ENCODE assay signal across 8 cellular contexts in genomic region chr6:35601331-35602132, GRCh38.
A peak's percentile ranks its signal among the peaks of the same experiment; 100 is the strongest.
DNase-seq lines count a peak whose midpoint lies in the region; ATAC-seq, FAIRE-seq and TF ChIP-seq lines count a peak whose summit lies in the region.

No MANE protein-coding gene starts in this region.

- no peaks in the 10 kb centered on the region for H3K79me2 ChIP-seq in HepG2 (ENCODE audit: insufficient read depth, low read length)

- intact Hi-C loops in HepG2 (cut with micrococcal nuclease; ENCODE audit: unreplicated experiment): loop anchor here (5.0 kb wide), 1 partner anchor 81 kb away; no protein-coding TSS in a partner anchor

- peak in 1 of 2 experiments; percentile 62; a peak in 1 of 4 replicates for TF ChIP-seq EP300 in HepG2 (IDR thresholded peaks at IDR 0.05; ENCODE audit: low read depth in 2 of 2, low read length in 2 of 2)
- TF ChIP-seq EP300 in HepG2 (CRISPR knock-in tag; IDR thresholded peaks at IDR 0.05; ENCODE audit: borderline replicate concordance): no peak

- H3K4me3 ChIP-seq in choroid plexus epithelial cell (ENCODE audit: low read depth, low read length): no peak overlapping the region
- peak overlapping the region; percentile 14 to 27 (median 23); a peak in 5 of 6 replicates for H3K4me3 ChIP-seq in HepG2 (replicated peaks in 1 of 3; ENCODE audit: insufficient read depth in 1 of 3, low read depth in 2 of 3, low read length in 3 of 3)

- CTCF ChIA-PET in HepG2 (lab: Yijun Ruan, JAX; ENCODE audit: low intra/inter-chr PET ratio, low total read pairs): no interaction called here

- H2AFZ ChIP-seq in HepG2 (ENCODE audit: low read length): peak overlapping the region; percentile 18

- H4K20me1 ChIP-seq in HepG2 (ENCODE audit: insufficient read depth, low read length): no peaks in the 10 kb centered on the region

- no peak for TF ChIP-seq CTCF in choroid plexus epithelial cell (conservative IDR thresholded peaks at IDR 0.05; ENCODE audit: low read depth, low read length)
- TF ChIP-seq CTCF in HepG2 (CRISPR knock-in tag; IDR thresholded peaks at IDR 0.05): no peak

- POLR2A ChIA-PET in HepG2 (lab: Yijun Ruan, JAX): interaction anchor here (0.5 to 3.9 kb wide), 12 partner anchors 10 to 372 kb away, joined by 3 to 19 read pairs (median 5); partner anchors contain the start of gene ARMC12

- peak overlapping the region; percentile 83 for H3K27ac ChIP-seq in HepG2 (ENCODE audit: extremely low read length, insufficient read depth, low read length)

- in situ Hi-C loops in HepG2 (cut with HindIII; ENCODE audit: extremely low pct_ligation_motif_present, low pct_unique_long_range_greater_than_20kb): no loop called here

- peak; percentile 59 for ATAC-seq in HepG2
- no peak for ATAC-seq in HG03159 (IDR thresholded peaks at IDR 0.05; ENCODE audit: unreplicated experiment)

- H3K4me1 ChIP-seq in HepG2 (ENCODE audit: insufficient read depth, low read length): peaks cover 40% of the 10 kb centered on the region

- H3K9me3 ChIP-seq in HepG2 (ENCODE audit: low read length): no peaks in the 10 kb centered on the region

- WGBS in HepG2 (ENCODE audit: low lambda C conversion rate): 17% methylated on average over 8 of the region's 8 CpGs

- no peak for TF ChIP-seq RAD21 in HepG2 (CRISPR knock-in tag; IDR thresholded peaks at IDR 0.05)

- peak overlapping the region; percentile 67 for H3K4me2 ChIP-seq in HepG2 (ENCODE audit: low read depth, low read length)

- H3K27me3 ChIP-seq in HepG2 (ENCODE audit: control insufficient read depth in 1 of 2, insufficient read depth in 2 of 2, low read length in 2 of 2): no peaks in the 10 kb centered on the region

- H3K9ac ChIP-seq in HepG2 (ENCODE audit: insufficient read depth, low read depth, low read length): peak overlapping the region; percentile 49

- no TSS peak for BruUV-seq in HepG2 (replicated peaks; lab: Mats Ljungman, UMichigan)

- no peak for TF ChIP-seq POLR2A in HepG2 (IDR thresholded peaks at IDR 0.05; ENCODE audit: insufficient read depth in 1 of 2, low read depth in 2 of 2, low read length in 2 of 2)

- FAIRE-seq in HepG2 (lab: Jason Lieb, UNC): peak; percentile 15

- DNase-seq in activated CD8-positive, alpha-beta memory T cell treated with anti-CD3 and anti-CD28 coated beads for 4 hours (ENCODE audit: low read depth in 2 of 2): peak; percentile 12 to 40
- DNase-seq in activated CD8-positive, alpha-beta memory T cell treated with anti-CD3 and anti-CD28 coated beads, Interleukin-2, amount 50 U/mL, for 48 hours: no peak
- DNase-seq in T1000 (lab: John Stamatoyannopoulos, UW) (peak; percentile 28), choroid plexus epithelial cell (ENCODE audit: low read depth) (peak; percentile 98), HepG2 (ENCODE audit: low spot score) (peak; percentile 63), RPMI8226 (no peak)
- peak in 2 of 3 donors; percentile 20 to 24 for DNase-seq in stimulated activated CD4-positive, alpha-beta T cell treated with anti-CD3 and anti-CD28 coated beads, TNF-alpha, amount 100 ng/mL, for 48 hours (ENCODE audit: low read depth in 3 of 3)

- H3K36me3 ChIP-seq in HepG2 (replicated peaks in 1 of 2; ENCODE audit: control insufficient read depth in 1 of 2, insufficient read depth in 2 of 2, low read length in 2 of 2): peaks cover 2 to 8% of the 10 kb centered on the region in 2 experiments; a peak in 1 of 5 replicates

TF ChIP-seq in HepG2, 621 proteins besides CTCF, POLR2A, EP300 and RAD21 (continues in another document):
- TF ChIP-seq TAF1 (CRISPR knock-in tag; IDR thresholded peaks at IDR 0.05) (no peak), CAMTA2 (CRISPR knock-in tag; IDR thresholded peaks at IDR 0.05; ENCODE audit: borderline replicate concordance) (no peak), NR1H2 (CRISPR knock-in tag; IDR thresholded peaks at IDR 0.05; ENCODE audit: borderline replicate concordance, low read depth) (no peak), RBM22 (optimal IDR thresholded peaks at IDR 0.05; ENCODE audit: low read length) (no peak), HIVEP1 (CRISPR knock-in tag; IDR thresholded peaks at IDR 0.05) (no peak), RBM39 (IDR thresholded peaks at IDR 0.05; ENCODE audit: low read depth, low read length, poor library complexity, severe bottlenecking) (no peak), FOXK1 (CRISPR knock-in tag; IDR thresholded peaks at IDR 0.05; ENCODE audit: borderline replicate concordance, low read depth) (0 out of 2 replicates have a peak, but pooled peaks have one; percentile 40), CREB3 (CRISPR knock-in tag; IDR thresholded peaks at IDR 0.05) (no peak), KAT2B (IDR thresholded peaks at IDR 0.05; ENCODE audit: borderline replicate concordance, low read depth, low read length) (no peak), SP140L (CRISPR knock-in tag; IDR thresholded peaks at IDR 0.05; ENCODE audit: borderline replicate concordance) (no peak), MYC (CRISPR knock-in tag; IDR thresholded peaks at IDR 0.05; ENCODE audit: borderline replicate concordance) (no peak), ZBTB46 (CRISPR knock-in tag; IDR thresholded peaks at IDR 0.05; ENCODE audit: borderline replicate concordance) (no peak), SATB2 (CRISPR knock-in tag; IDR thresholded peaks at IDR 0.05) (0 out of 2 replicates have a peak, but pooled peaks have one; percentile 71), ZNF557 (CRISPR knock-in tag; IDR thresholded peaks at IDR 0.05) (no peak), HMG20A (CRISPR knock-in tag; IDR thresholded peaks at IDR 0.05; ENCODE audit: borderline replicate concordance) (peak; percentile 27; the same call in 1 of the 2 replicates), ZNF432 (CRISPR knock-in tag; IDR thresholded peaks at IDR 0.05; ENCODE audit: borderline replicate concordance) (no peak), ZNF30 (CRISPR knock-in tag; IDR thresholded peaks at IDR 0.05) (no peak), ZNF549 (CRISPR knock-in tag; IDR thresholded peaks at IDR 0.05) (no peak), ZNF160 (CRISPR knock-in tag; IDR thresholded peaks at IDR 0.05) (no peak), ZNF614 (CRISPR knock-in tag; IDR thresholded peaks at IDR 0.05; ENCODE audit: borderline replicate concordance) (no peak)
- TF ChIP-seq, protein P1, sequence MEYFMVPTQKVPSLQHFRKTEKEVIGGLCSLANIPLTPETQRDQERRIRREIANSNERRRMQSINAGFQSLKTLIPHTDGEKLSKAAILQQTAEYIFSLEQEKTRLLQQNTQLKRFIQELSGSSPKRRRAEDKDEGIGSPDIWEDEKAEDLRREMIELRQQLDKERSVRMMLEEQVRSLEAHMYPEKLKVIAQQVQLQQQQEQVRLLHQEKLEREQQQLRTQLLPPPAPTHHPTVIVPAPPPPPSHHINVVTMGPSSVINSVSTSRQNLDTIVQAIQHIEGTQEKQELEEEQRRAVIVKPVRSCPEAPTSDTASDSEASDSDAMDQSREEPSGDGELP (IDR thresholded peaks at IDR 0.05; ENCODE audit: borderline replicate concordance, low read depth): no peak
- TF ChIP-seq, protein P2, sequence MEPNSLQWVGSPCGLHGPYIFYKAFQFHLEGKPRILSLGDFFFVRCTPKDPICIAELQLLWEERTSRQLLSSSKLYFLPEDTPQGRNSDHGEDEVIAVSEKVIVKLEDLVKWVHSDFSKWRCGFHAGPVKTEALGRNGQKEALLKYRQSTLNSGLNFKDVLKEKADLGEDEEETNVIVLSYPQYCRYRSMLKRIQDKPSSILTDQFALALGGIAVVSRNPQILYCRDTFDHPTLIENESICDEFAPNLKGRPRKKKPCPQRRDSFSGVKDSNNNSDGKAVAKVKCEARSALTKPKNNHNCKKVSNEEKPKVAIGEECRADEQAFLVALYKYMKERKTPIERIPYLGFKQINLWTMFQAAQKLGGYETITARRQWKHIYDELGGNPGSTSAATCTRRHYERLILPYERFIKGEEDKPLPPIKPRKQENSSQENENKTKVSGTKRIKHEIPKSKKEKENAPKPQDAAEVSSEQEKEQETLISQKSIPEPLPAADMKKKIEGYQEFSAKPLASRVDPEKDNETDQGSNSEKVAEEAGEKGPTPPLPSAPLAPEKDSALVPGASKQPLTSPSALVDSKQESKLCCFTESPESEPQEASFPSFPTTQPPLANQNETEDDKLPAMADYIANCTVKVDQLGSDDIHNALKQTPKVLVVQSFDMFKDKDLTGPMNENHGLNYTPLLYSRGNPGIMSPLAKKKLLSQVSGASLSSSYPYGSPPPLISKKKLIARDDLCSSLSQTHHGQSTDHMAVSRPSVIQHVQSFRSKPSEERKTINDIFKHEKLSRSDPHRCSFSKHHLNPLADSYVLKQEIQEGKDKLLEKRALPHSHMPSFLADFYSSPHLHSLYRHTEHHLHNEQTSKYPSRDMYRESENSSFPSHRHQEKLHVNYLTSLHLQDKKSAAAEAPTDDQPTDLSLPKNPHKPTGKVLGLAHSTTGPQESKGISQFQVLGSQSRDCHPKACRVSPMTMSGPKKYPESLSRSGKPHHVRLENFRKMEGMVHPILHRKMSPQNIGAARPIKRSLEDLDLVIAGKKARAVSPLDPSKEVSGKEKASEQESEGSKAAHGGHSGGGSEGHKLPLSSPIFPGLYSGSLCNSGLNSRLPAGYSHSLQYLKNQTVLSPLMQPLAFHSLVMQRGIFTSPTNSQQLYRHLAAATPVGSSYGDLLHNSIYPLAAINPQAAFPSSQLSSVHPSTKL (CRISPR knock-in tag; IDR thresholded peaks at IDR 0.05): peak; percentile 10; the same call in 1 of the 2 replicates

Comparison
In these comparisons a context has a peak if more than half of its experiments do, and no peak if none do; other contexts are left out.
1. DNase-seq: peak in activated CD8-positive, alpha-beta memory T cell treated with anti-CD3 and anti-CD28 coated beads for 4 hours (2 of 2), T1000 (single experiment), choroid plexus epithelial cell (single experiment), HepG2 (single experiment) and stimulated activated CD4-positive, alpha-beta T cell treated with anti-CD3 and anti-CD28 coated beads, TNF-alpha, amount 100 ng/mL, for 48 hours (2 of 3); none in activated CD8-positive, alpha-beta memory T cell treated with anti-CD3 and anti-CD28 coated beads, Interleukin-2, amount 50 U/mL, for 48 hours (single experiment) and RPMI8226 (single experiment).